8 cellular contexts compared by ENCODE assay signal in genomic region chr11:68890490-68891231, GRCh38. TPM values are rescaled to one million over a fixed set of nuclear protein-coding genes. Genes with fewer than 3 reads are reported as not detected.
DNase-seq lines count a peak whose midpoint lies in the region; ATAC-seq and TF ChIP-seq lines count a peak whose summit lies in the region.

No MANE protein-coding gene starts in this region.

- H3K4me3 ChIP-seq in AG09309 (ENCODE audit: control insufficient read depth, low read depth, low read length): no peak overlapping the region
- H3K4me3 ChIP-seq in SJSA1: no peak overlapping the region

- peak overlapping the region; percentile 8; the same call in 1 of the 2 replicates for H3K27ac ChIP-seq in SJSA1

- peaks cover 52% of the 10 kb centered on the region for H3K36me3 ChIP-seq in SJSA1

- TF ChIP-seq CTCF in AG09309 (IDR thresholded peaks at IDR 0.05; ENCODE audit: control insufficient read depth, insufficient read depth, low read depth, low read length, missing control alignments): no peak

- DNase-seq in AG09309 (ENCODE audit: low read depth) (peak; percentile 33), SJSA1 (ENCODE audit: low read depth in 1 of 2, low spot score in 2 of 2) (peak; percentile 98), fibroblast of the conjunctiva (ENCODE audit: low read depth) (peak; percentile 66), occipital lobe (lab: John Stamatoyannopoulos, UW) (peak; percentile 34)
- no peak for DNase-seq in stimulated activated CD4-positive, alpha-beta T cell treated with anti-CD3 and anti-CD28 coated beads, Interleukin-2, amount 100 ng/mL, for 24 hours

- no peaks in the 10 kb centered on the region for H3K27me3 ChIP-seq in SJSA1 (replicated peaks)

- H3K4me1 ChIP-seq in SJSA1 (replicated peaks): peaks cover 39% of the 10 kb centered on the region

- ATAC-seq in HG03025 (IDR thresholded peaks at IDR 0.05; ENCODE audit: low FRiP score, unreplicated experiment) (no peak), HG02759 (IDR thresholded peaks at IDR 0.05; ENCODE audit: unreplicated experiment) (no peak), GM19035 (IDR thresholded peaks at IDR 0.05; ENCODE audit: unreplicated experiment) (no peak)

- H3K9me3 ChIP-seq in SJSA1 (replicated peaks): no peaks in the 10 kb centered on the region

RNA-seq across cellular contexts. Expression of gene MRPL21, which starts 13.0 kb away (rescaled TPM):
- 139 and 170 TPM in 2 replicates for total RNA-seq in SJSA1 (2014; rRNA removed; shearing (Covaris generic))
- 43.2 TPM for total RNA-seq in occipital lobe

RNA-seq across cellular contexts. Expression of gene IGHMBP2, which starts 13.0 kb away (rescaled TPM):
- 16.4 and 30.2 TPM in 2 replicates for total RNA-seq in SJSA1 (2014; rRNA removed; shearing (Covaris generic))
- total RNA-seq in occipital lobe: 8.1 TPM

RNA-seq across cellular contexts. Expression of gene CPT1A, which starts 48.9 kb away (rescaled TPM):
- total RNA-seq in SJSA1 (2014; rRNA removed; shearing (Covaris generic)): 39.2 and 61.1 TPM in 2 replicates
- total RNA-seq in occipital lobe: 5.5 TPM

Comparison
In these comparisons a context has a peak if more than half of its experiments do, and no peak if none do; other contexts are left out.
1. DNase-seq: peak in AG09309 (single experiment), SJSA1 (2 of 2), fibroblast of the conjunctiva (single experiment) and occipital lobe (single experiment); none in stimulated activated CD4-positive, alpha-beta T cell treated with anti-CD3 and anti-CD28 coated beads, Interleukin-2, amount 100 ng/mL, for 24 hours (0 of 2).